10 cellular contexts compared by ENCODE assay signal in the genomic region with DNA sequence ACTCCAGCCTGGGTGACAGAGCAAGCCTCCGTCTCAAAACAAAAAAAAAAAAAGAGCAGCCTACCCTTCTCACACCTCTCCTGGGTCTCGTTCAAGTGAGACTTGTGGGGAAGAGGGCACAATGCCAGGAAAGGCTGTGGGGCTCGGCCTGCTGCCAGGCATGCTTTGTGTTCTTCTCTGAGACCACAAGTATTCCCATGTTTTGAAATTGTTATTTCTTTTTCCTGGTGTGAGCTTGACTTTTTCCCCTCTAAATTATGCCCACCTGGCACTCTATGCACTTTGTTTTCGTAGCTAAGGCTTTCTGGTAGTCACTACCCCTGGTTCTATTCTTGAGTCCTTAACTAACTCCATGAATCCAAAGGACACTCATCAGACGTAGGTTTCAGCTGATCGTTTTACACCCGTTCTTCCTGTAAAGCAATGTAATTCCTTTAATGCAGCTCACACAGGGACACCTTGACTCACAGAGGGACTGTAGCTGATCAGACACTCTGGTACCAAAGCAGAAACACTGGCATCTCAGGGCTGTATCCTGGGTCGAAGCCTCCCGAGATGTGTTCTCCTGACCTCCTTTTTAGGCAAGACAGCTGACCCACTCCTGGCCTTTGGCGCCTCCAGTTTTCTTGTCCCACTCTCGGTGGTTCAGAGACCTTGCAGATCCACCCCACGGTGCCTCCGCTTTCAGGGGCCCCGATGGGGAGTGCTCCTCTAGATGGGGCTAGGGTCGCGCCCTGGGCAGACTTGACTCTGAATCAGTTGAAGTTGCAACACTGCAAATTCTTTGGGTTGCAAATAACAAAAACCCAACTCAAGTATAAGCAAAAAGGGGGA.
DNase-seq lines count a peak whose midpoint lies in the region.
"Had no signal": no experiment of that assay in that cellular context is flagged by ENCODE, and none has a peak within 500 bp of the region (broad histone marks: within the 10 kb centered on the region; RNA-seq: fewer than 3 reads in every experiment).

No MANE protein-coding gene starts in this region.

- peaks cover 38% of the 10 kb centered on the region for H3K27me3 Mint-ChIP-seq in activated CD4-positive, alpha-beta memory T cell treated with anti-CD3 and anti-CD28 coated beads for 36 hours

- POLR2A ChIA-PET in activated CD4-positive, alpha-beta memory T cell treated with anti-CD3 and anti-CD28 coated beads for 36 hours (lab: Charles Lee) = no interaction called here

- no peaks in the 10 kb centered on the region for H3K36me3 Mint-ChIP-seq in activated CD4-positive, alpha-beta memory T cell treated with anti-CD3 and anti-CD28 coated beads for 36 hours
- H3K36me3 Mint-ChIP-seq: activated naive CD4-positive, alpha-beta T cell treated with anti-CD3 and anti-CD28 coated beads, Interleukin-2, amount 50 U/mL, for 24 hours had no signal

- no peak overlapping the region for H3K4me3 Mint-ChIP-seq in activated CD4-positive, alpha-beta memory T cell treated with anti-CD3 and anti-CD28 coated beads for 36 hours
- H3K4me3 Mint-ChIP-seq: activated naive CD4-positive, alpha-beta T cell treated with anti-CD3 and anti-CD28 coated beads, Interleukin-2, amount 50 U/mL, for 24 hours; stimulated activated naive CD8-positive, alpha-beta T cell treated with anti-CD3 and anti-CD28 coated beads, Interleukin-15, Interleukin-2, amounts not matched to agents 100 ng/mL and 50 ng/mL, for 24 hours had no signal

- no peaks in the 10 kb centered on the region for H3K4me1 Mint-ChIP-seq in activated CD4-positive, alpha-beta memory T cell treated with anti-CD3 and anti-CD28 coated beads for 36 hours (ENCODE audit: low read depth)
- H3K4me1 Mint-ChIP-seq: activated naive CD4-positive, alpha-beta T cell treated with anti-CD3 and anti-CD28 coated beads, Interleukin-2, amount 50 U/mL, for 24 hours had no signal

- peaks cover 5% of the 10 kb centered on the region for H3K9me3 Mint-ChIP-seq in activated CD4-positive, alpha-beta memory T cell treated with anti-CD3 and anti-CD28 coated beads for 36 hours
- H3K9me3 Mint-ChIP-seq: stimulated activated naive CD8-positive, alpha-beta T cell treated with anti-CD3 and anti-CD28 coated beads, Interleukin-15, Interleukin-2, amounts not matched to agents 100 ng/mL and 50 ng/mL, for 24 hours had no signal

- no peak overlapping the region for H3K27ac Mint-ChIP-seq in activated CD4-positive, alpha-beta memory T cell treated with anti-CD3 and anti-CD28 coated beads for 36 hours
- H3K27ac Mint-ChIP-seq: activated naive CD4-positive, alpha-beta T cell treated with anti-CD3 and anti-CD28 coated beads, Interleukin-2, amount 50 U/mL, for 24 hours; stimulated activated naive CD8-positive, alpha-beta T cell treated with anti-CD3 and anti-CD28 coated beads, Interleukin-15, Interleukin-2, amounts not matched to agents 100 ng/mL and 50 ng/mL, for 24 hours had no signal

- DNase-seq in ELR (ENCODE audit: low read depth) = peak; percentile 31
- peak; percentile 68 for DNase-seq in NCI-H2107 treated with DMSO at 0.1 percent for 48 hours (lab: John Stamatoyannopoulos, UW; ENCODE audit: unreplicated experiment)
- DNase-seq in cerebellum (ENCODE audit: low spot score) = peak; percentile 10
- peak; percentile 98 for DNase-seq in renal cortical epithelial cell (ENCODE audit: low read depth)
- no peak for DNase-seq in activated CD4-positive, alpha-beta memory T cell treated with anti-CD3 and anti-CD28 coated beads for 36 hours
- DNase-seq in NCI-H2227 (lab: John Stamatoyannopoulos, UW; ENCODE audit: unreplicated experiment) = no peak
- no peak for DNase-seq in medulla oblongata (ENCODE audit: extremely low spot score)
- DNase-seq: activated CD4-positive, alpha-beta T cell treated with anti-CD3 and anti-CD28 coated beads for 1 hour had no signal

- CTCF ChIA-PET in activated CD4-positive, alpha-beta memory T cell treated with anti-CD3 and anti-CD28 coated beads for 36 hours (lab: Charles Lee) = no interaction called here

- intact Hi-C loops in activated CD4-positive, alpha-beta memory T cell treated with anti-CD3 and anti-CD28 coated beads for 36 hours (cut with micrococcal nuclease) = no loop called here

Comparison
In these comparisons a context has a peak if more than half of its experiments do, and no peak if none do; other contexts are left out.
1. DNase-seq: peak in ELR (single experiment), NCI-H2107 treated with DMSO at 0.1 percent for 48 hours (single experiment), cerebellum (single experiment) and renal cortical epithelial cell (single experiment); none in activated CD4-positive, alpha-beta memory T cell treated with anti-CD3 and anti-CD28 coated beads for 36 hours (single experiment), NCI-H2227 (single experiment) and medulla oblongata (single experiment).